8 cellular contexts compared by ENCODE assay signal in the genomic region with DNA sequence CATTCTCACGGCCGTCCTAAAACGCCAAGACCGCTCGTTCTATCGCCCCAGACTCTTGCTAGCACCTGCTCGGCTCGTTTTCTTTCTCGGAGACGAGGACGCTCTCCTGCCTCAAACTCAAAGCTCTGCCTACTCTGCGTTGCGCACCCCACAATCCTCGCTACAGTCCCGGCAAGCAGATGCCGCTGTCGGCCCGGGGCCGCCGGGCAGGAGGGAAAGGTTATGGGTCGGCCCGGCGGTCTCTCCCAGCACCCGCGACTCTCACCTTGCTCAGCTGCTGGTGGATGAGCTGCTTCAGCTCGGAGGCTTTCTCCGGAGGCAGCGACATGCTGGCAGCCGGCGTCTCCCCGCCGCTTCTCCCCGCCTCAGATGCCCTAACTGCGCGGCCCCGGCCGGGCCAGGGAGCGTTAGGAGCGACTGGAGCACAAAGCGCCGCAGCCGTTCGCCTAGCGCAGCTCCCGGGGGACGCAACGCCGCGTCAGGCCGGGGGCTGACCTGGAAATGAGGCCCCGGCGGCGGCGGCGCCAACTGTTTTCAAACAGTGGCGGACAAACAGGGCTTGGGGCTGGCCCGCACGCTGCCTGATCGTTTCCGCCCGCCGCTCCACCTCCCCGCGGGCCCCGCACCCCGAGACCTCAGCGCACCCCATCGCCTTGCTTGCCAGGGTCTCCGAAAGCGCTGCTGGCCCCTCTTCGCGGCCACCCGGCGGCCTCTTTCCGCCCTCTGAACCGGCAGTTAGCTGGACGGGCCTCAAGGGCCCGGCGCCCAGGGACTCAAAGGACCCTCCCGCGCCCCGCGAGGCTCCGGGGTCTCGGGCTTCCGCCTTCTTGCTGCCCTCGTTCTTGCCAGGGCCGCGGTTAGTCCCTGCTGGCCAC. TPM values are rescaled to one million over a fixed set of nuclear protein-coding genes. Genes with fewer than 3 reads are reported as not detected.
DNase-seq lines count a peak whose midpoint lies in the region; ATAC-seq and TF ChIP-seq lines count a peak whose summit lies in the region.

Gene CEP76, minus strand, starts transcription at position 503 of the 875 bp plus-strand sequence. Its CDS starts 175 bp downstream, at position 328.
Gene PSMG2, plus strand, starts transcription at position 822 of the 875 bp plus-strand sequence. CDS start 66 bp downstream, outside the sequence.

- H3K36me3 Mint-ChIP-seq in activated T-helper 2 cell treated with anti-CD3 and anti-CD28 coated beads, Interferon-gamma antibody, Interleukin-2, Interleukin-4, amounts not matched to agents 10 μg/mL and 5 μg/mL and 100 μg/mL, durations not matched to agents 14 hours and 24 hours and 36 hours (ENCODE audit: low read depth) = peaks cover 52% of the 10 kb centered on the region
- H3K36me3 Mint-ChIP-seq in nephron (ENCODE audit: low read depth) = peaks cover 27% of the 10 kb centered on the region

- ATAC-seq in GM21825 (IDR thresholded peaks at IDR 0.05; ENCODE audit: unreplicated experiment) = peak; percentile 81
- peak; percentile 88 for ATAC-seq in stimulated activated naive CD8-positive, alpha-beta T cell treated with anti-CD3 and anti-CD28 coated beads, Interleukin-15, Interleukin-2, amounts not matched to agents 100 U/mL and 50 U/mL, for 24 hours

- DNase-seq in Daoy (ENCODE audit: low read depth) (peak; percentile 87), Kasumi-1 (lab: John Stamatoyannopoulos, UW) (peak; percentile 68 to 70), fibroblast of peridontal ligament (ENCODE audit: extremely low read depth) (peak; percentile 83)
- DNase-seq in activated T-helper 2 cell treated with anti-CD3 and anti-CD28 coated beads, Interferon-gamma antibody, Interleukin-2, Interleukin-4, amounts not matched to agents 10 μg/mL and 5 μg/mL and 100 μg/mL, durations not matched to agents 14 hours and 24 hours and 36 hours (ENCODE audit: low spot score) = peak; percentile 81
- DNase-seq in stimulated activated naive CD8-positive, alpha-beta T cell treated with anti-CD3 and anti-CD28 coated beads, Interleukin-15, Interleukin-2, amounts not matched to agents 100 U/mL and 50 U/mL, for 24 hours = peak; percentile 89

- no peak for TF ChIP-seq CTCF in nephron (IDR thresholded peaks at IDR 0.05; ENCODE audit: unreplicated experiment in 3 of 3)

- no peaks in the 10 kb centered on the region for H3K27me3 Mint-ChIP-seq in activated T-helper 2 cell treated with anti-CD3 and anti-CD28 coated beads, Interferon-gamma antibody, Interleukin-2, Interleukin-4, amounts not matched to agents 10 μg/mL and 5 μg/mL and 100 μg/mL, durations not matched to agents 14 hours and 24 hours and 36 hours (ENCODE audit: low read depth)
- H3K27me3 Mint-ChIP-seq in nephron (ENCODE audit: low read depth) = no peaks in the 10 kb centered on the region

- TF ChIP-seq POLR2A in Raji (IDR thresholded peaks at IDR 0.05; ENCODE audit: insufficient read depth, low read depth, low read length) = peak; percentile 89

- H3K4me1 Mint-ChIP-seq in activated T-helper 2 cell treated with anti-CD3 and anti-CD28 coated beads, Interferon-gamma antibody, Interleukin-2, Interleukin-4, amounts not matched to agents 10 μg/mL and 5 μg/mL and 100 μg/mL, durations not matched to agents 14 hours and 24 hours and 36 hours (ENCODE audit: low read depth) = peaks cover 31% of the 10 kb centered on the region
- peaks cover 35% of the 10 kb centered on the region for H3K4me1 Mint-ChIP-seq in nephron

- peak within 1 kb of the TSS; percentile 99 for H3K27ac Mint-ChIP-seq in activated T-helper 2 cell treated with anti-CD3 and anti-CD28 coated beads, Interferon-gamma antibody, Interleukin-2, Interleukin-4, amounts not matched to agents 10 μg/mL and 5 μg/mL and 100 μg/mL, durations not matched to agents 14 hours and 24 hours and 36 hours
- H3K27ac Mint-ChIP-seq in nephron = peak within 1 kb of the TSS; percentile 94 to 96 (median 95)

- intact Hi-C loops in activated T-helper 2 cell treated with anti-CD3 and anti-CD28 coated beads, Interferon-gamma antibody, Interleukin-2, Interleukin-4, amounts not matched to agents 10 μg/mL and 5 μg/mL and 100 μg/mL, durations not matched to agents 14 hours and 24 hours and 36 hours (cut with micrococcal nuclease) = loop anchor here (1.0 to 5.0 kb wide), 6 partner anchors 44 to 850 kb away; partner anchors contain the start of genes AFG3L2, CEP192, CHMP1B and SEH1L

- H3K4me3 Mint-ChIP-seq in activated T-helper 2 cell treated with anti-CD3 and anti-CD28 coated beads, Interferon-gamma antibody, Interleukin-2, Interleukin-4, amounts not matched to agents 10 μg/mL and 5 μg/mL and 100 μg/mL, durations not matched to agents 14 hours and 24 hours and 36 hours (ENCODE audit: low read depth) = peak within 1 kb of the TSS; percentile 100
- peak within 1 kb of the TSS; percentile 94 to 99 (median 98) for H3K4me3 Mint-ChIP-seq in nephron

- no peaks in the 10 kb centered on the region for H3K9me3 Mint-ChIP-seq in activated T-helper 2 cell treated with anti-CD3 and anti-CD28 coated beads, Interferon-gamma antibody, Interleukin-2, Interleukin-4, amounts not matched to agents 10 μg/mL and 5 μg/mL and 100 μg/mL, durations not matched to agents 14 hours and 24 hours and 36 hours
- H3K9me3 Mint-ChIP-seq in nephron = no peaks in the 10 kb centered on the region

RNA-seq across cellular contexts. Expression of gene CEP76, which starts in this region (rescaled TPM):
- 17.7 and 24.6 TPM in 2 replicates for total RNA-seq in Daoy (2014; rRNA removed; shearing (Covaris generic))
- 14.5 and 17.6 TPM in 2 replicates for total RNA-seq in activated T-helper 2 cell treated with anti-CD3 and anti-CD28 coated beads, Interferon-gamma antibody, Interleukin-2, Interleukin-4, amounts not matched to agents 10 μg/mL and 5 μg/mL and 100 μg/mL, durations not matched to agents 14 hours and 24 hours and 36 hours

RNA-seq across cellular contexts. Expression of gene PSMG2, which starts in this region (rescaled TPM):
- total RNA-seq in Daoy (2014; rRNA removed; shearing (Covaris generic)) = 105 and 108 TPM in 2 replicates
- total RNA-seq in activated T-helper 2 cell treated with anti-CD3 and anti-CD28 coated beads, Interferon-gamma antibody, Interleukin-2, Interleukin-4, amounts not matched to agents 10 μg/mL and 5 μg/mL and 100 μg/mL, durations not matched to agents 14 hours and 24 hours and 36 hours = 105 and 107 TPM in 2 replicates

Comparison
In these comparisons a context has a peak if more than half of its experiments do, and no peak if none do; other contexts are left out.
1. Peak in every context shown above with its lines: DNase-seq and ATAC-seq.